In genomic region chr3:124851136-124851535, GRCh38 we compare ENCODE assay signal across 17 cellular contexts. TPM values are rescaled to one million over a fixed set of nuclear protein-coding genes. Genes with fewer than 3 reads are reported as not detected.
DNase-seq lines count a peak whose midpoint lies in the region; ATAC-seq, FAIRE-seq and TF ChIP-seq lines count a peak whose summit lies in the region.
"Had no signal": no experiment of that assay in that cellular context is flagged by ENCODE, and none has a peak within 500 bp of the region (broad histone marks: within the 10 kb centered on the region; RNA-seq: fewer than 3 reads in every experiment).

No MANE protein-coding gene starts in this region.

- H3K27me3 Mint-ChIP-seq in endodermal cell (ENCODE audit: insufficient read depth), result no peaks in the 10 kb centered on the region
- H3K27me3 Mint-ChIP-seq in activated T-helper 17 cell treated with anti-CD3 and anti-CD28 coated beads, Interleukin-2, amount 50 U/mL, for 72 hours, result peaks cover 19% of the 10 kb centered on the region

- peaks cover 72% of the 10 kb centered on the region for H3K36me3 Mint-ChIP-seq in endodermal cell (ENCODE audit: low read depth)
- no peaks in the 10 kb centered on the region for H3K36me3 Mint-ChIP-seq in activated T-helper 17 cell treated with anti-CD3 and anti-CD28 coated beads, Interleukin-2, amount 50 U/mL, for 72 hours (ENCODE audit: low read depth)

- H3K27ac Mint-ChIP-seq in endodermal cell, result peak overlapping the region; percentile 70
- H3K27ac Mint-ChIP-seq in activated T-helper 17 cell treated with anti-CD3 and anti-CD28 coated beads, Interleukin-2, amount 50 U/mL, for 72 hours, result no peak overlapping the region
- H3K27ac Mint-ChIP-seq: B cell; T-helper 1 cell treated with Interleukin-12 subunit alpha and Interleukin-12 subunit beta and Interleukin-4 antibody, amounts not matched to agents 30 μg/mL and 1 μg/mL, for 36 hours had no signal

- intact Hi-C loops in Panc1 (cut with micrococcal nuclease; ENCODE audit: unreplicated experiment), result no loop called here
- intact Hi-C loops in tibial artery (cut with DNase I; ENCODE audit: low total_unique reads), result no loop called here

- POLR2A ChIA-PET in Panc1 (lab: Charles Lee), result no interaction called here

- ATAC-seq in Panc1, result no peak
- ATAC-seq in activated T-helper 17 cell treated with anti-CD3 and anti-CD28 coated beads, Interleukin-2, amount 50 U/mL, for 72 hours (replicated peaks), result no peak
- ATAC-seq: gastrocnemius medialis had no signal

- BruUV-seq in Panc1 (replicated peaks; lab: Mats Ljungman, UMichigan), result no TSS peak

- H3K4me1 Mint-ChIP-seq in endodermal cell, result peaks cover 19% of the 10 kb centered on the region
- no peaks in the 10 kb centered on the region for H3K4me1 Mint-ChIP-seq in activated T-helper 17 cell treated with anti-CD3 and anti-CD28 coated beads, Interleukin-2, amount 50 U/mL, for 72 hours
- H3K4me1 Mint-ChIP-seq: B cell had no signal

- no peaks in the 10 kb centered on the region; the same call in 1 of the 2 replicates for H3K36me3 ChIP-seq in Panc1 (ENCODE audit: control insufficient read depth, insufficient read depth, low read length)
- H3K36me3 ChIP-seq in endodermal cell (ENCODE audit: control insufficient read depth, insufficient read depth, low read length), result peaks cover 92% of the 10 kb centered on the region
- H3K36me3 ChIP-seq in mesodermal cell (ENCODE audit: control insufficient read depth, insufficient read depth, low read length), result peaks cover 28% of the 10 kb centered on the region
- H3K36me3 ChIP-seq in tibial artery, result peaks cover 23 to 40% (median 34%) of the 10 kb centered on the region in 3 donors
- H3K36me3 ChIP-seq: WERI-Rb-1 had no signal

- no peak for TF ChIP-seq POLR2A in H54 (IDR thresholded peaks at IDR 0.05; ENCODE audit: low read depth, low read length)

- TF ChIP-seq CTCF in Panc1 (IDR thresholded peaks at IDR 0.05), result no peak
- TF ChIP-seq CTCF in endodermal cell (conservative IDR thresholded peaks at IDR 0.05), result no peak
- no peak for TF ChIP-seq CTCF in tibial artery (IDR thresholded peaks at IDR 0.05)

- H3K27me3 ChIP-seq in Panc1 (ENCODE audit: control insufficient read depth, insufficient read depth, low read length) (no peaks in the 10 kb centered on the region), endodermal cell (ENCODE audit: control insufficient read depth, insufficient read depth, low read length, poor library complexity, severe bottlenecking) (no peaks in the 10 kb centered on the region), tibial artery (no peaks in the 10 kb centered on the region)
- H3K27me3 ChIP-seq: gastrocnemius medialis had no signal

- in situ Hi-C loops in Panc1 (cut with HindIII; ENCODE audit: low pct_unique_long_range_greater_than_20kb, low sequenced_read_pairs), result no loop called here

- 95 to 100% methylated on average over 1 to 2 of the region's 3 CpGs for WGBS in endodermal cell (ENCODE audit: insufficient coverage in 1 of 2, insufficient read length in 1 of 2), 2 experiments
- WGBS in mesodermal cell (ENCODE audit: insufficient coverage in 2 of 2), 2 experiments, result 70 to 88% methylated on average over 1 of the region's 3 CpGs

- no peaks in the 10 kb centered on the region for H3K9me3 Mint-ChIP-seq in endodermal cell
- H3K9me3 Mint-ChIP-seq in activated T-helper 17 cell treated with anti-CD3 and anti-CD28 coated beads, Interleukin-2, amount 50 U/mL, for 72 hours, result no peaks in the 10 kb centered on the region
- H3K9me3 Mint-ChIP-seq: T-helper 1 cell treated with Interleukin-12 subunit alpha and Interleukin-12 subunit beta and Interleukin-4 antibody, amounts not matched to agents 30 μg/mL and 1 μg/mL, for 36 hours had no signal

- H3K9ac ChIP-seq in endodermal cell (ENCODE audit: extremely low read depth, low read length, poor library complexity, severe bottlenecking), result no peak overlapping the region

- FAIRE-seq in H54 (lab: Jason Lieb, UNC), result no peak
- FAIRE-seq: colon had no signal

- H3K4me3 ChIP-seq in Panc1 (ENCODE audit: low read depth in 2 of 2, low read length in 2 of 2) (no peak overlapping the region), endodermal cell (ENCODE audit: low read length) (no peak overlapping the region), mesodermal cell (ENCODE audit: extremely low read depth, insufficient read depth, low read length, poor library complexity, severe bottlenecking) (no peak overlapping the region), tibial artery (peak overlapping the region in 1 of 2 donors; percentile 1)
- H3K4me3 ChIP-seq: gastrocnemius medialis had no signal

- DNase-seq in Panc1 (ENCODE audit: low read depth, low spot score) (no peak), endodermal cell (no peak), tibial artery (no peak), H54 (ENCODE audit: insufficient read length, low spot score) (no peak), T-helper 1 cell (no peak)
- no peak for DNase-seq in activated CD4-positive, alpha-beta T cell treated with anti-CD3 and anti-CD28 coated beads for 48 hours
- DNase-seq: amygdala; gastrocnemius medialis; NCI-H187; NCI-H446; stimulated activated CD4-positive, alpha-beta T cell treated with anti-CD3 and anti-CD28 coated beads, Interleukin-2, amount 100 ng/mL, for 24 hours; WERI-Rb-1 had no signal

- H3K9me3 ChIP-seq in Panc1 (ENCODE audit: control insufficient read depth, insufficient read depth, low read depth, low read length), result no peaks in the 10 kb centered on the region
- no peaks in the 10 kb centered on the region for H3K9me3 ChIP-seq in endodermal cell (ENCODE audit: control insufficient read depth, low read length)
- no peaks in the 10 kb centered on the region for H3K9me3 ChIP-seq in mesodermal cell (ENCODE audit: control insufficient read depth, low read length)
- H3K9me3 ChIP-seq in tibial artery, result no peaks in the 10 kb centered on the region
- H3K9me3 ChIP-seq: gastrocnemius medialis had no signal

- CTCF ChIA-PET in Panc1 (lab: Charles Lee), result interaction anchor here (1.3 kb wide), 1 partner anchor 65 kb away, joined by 3 read pairs; no protein-coding TSS in a partner anchor

- no peak overlapping the region for H3K4me3 Mint-ChIP-seq in endodermal cell
- no peak overlapping the region for H3K4me3 Mint-ChIP-seq in activated T-helper 17 cell treated with anti-CD3 and anti-CD28 coated beads, Interleukin-2, amount 50 U/mL, for 72 hours
- H3K4me3 Mint-ChIP-seq: B cell; T-helper 1 cell treated with Interleukin-12 subunit alpha and Interleukin-12 subunit beta and Interleukin-4 antibody, amounts not matched to agents 30 μg/mL and 1 μg/mL, for 36 hours had no signal

- H3K27ac ChIP-seq in Panc1 (ENCODE audit: low read length), result peak overlapping the region; percentile 31
- H3K27ac ChIP-seq in endodermal cell (ENCODE audit: low read depth, low read length), result no peak overlapping the region
- peak overlapping the region; percentile 71 for H3K27ac ChIP-seq in mesodermal cell (ENCODE audit: low read depth, low read length, severe bottlenecking)
- H3K27ac ChIP-seq in tibial artery, result peak overlapping the region; percentile 82 to 88
- H3K27ac ChIP-seq: WERI-Rb-1 had no signal

- H3K4me1 ChIP-seq in Panc1 (ENCODE audit: control insufficient read depth, insufficient read depth, low read length) (peaks cover 3% of the 10 kb centered on the region; the same call in 1 of the 2 replicates), endodermal cell (ENCODE audit: control insufficient read depth, insufficient read depth, low read length) (peaks cover 2% of the 10 kb centered on the region), mesodermal cell (ENCODE audit: control insufficient read depth, insufficient read depth, low read length, poor library complexity, severe bottlenecking) (peaks cover 19% of the 10 kb centered on the region), tibial artery (peaks cover 0 to 72% (median 42%) of the 10 kb centered on the region in 4 donors)

RNA-seq across cellular contexts. Expression of gene ITGB5, which starts 36.0 kb away (rescaled TPM):
- total RNA-seq in Panc1 (2021; ENCODE audit: unreplicated experiment) (446 TPM), endodermal cell (100 to 1,000 TPM; 262 to 329 TPM)
- polyA plus RNA-seq in Panc1 (2012; ENCODE audit: insufficient read length), result 777 TPM
- 62.0 TPM for polyA plus RNA-seq in endodermal cell (2013, experiment 1 of 2)
- 71.0 TPM for polyA plus RNA-seq in endodermal cell (2013, experiment 2 of 2)
- 90.1 TPM for polyA plus RNA-seq in mesodermal cell (2013, experiment 1 of 2)
- polyA plus RNA-seq in mesodermal cell (2013, experiment 2 of 2), result 80.3 TPM
- total RNA-seq in activated T-helper 17 cell treated with anti-CD3 and anti-CD28 coated beads, Interleukin-2, amount 50 U/mL, for 72 hours, result 1 to 10 TPM in 1 of 2 donors, under 1 TPM in 1; 0.61 to 1.1 TPM

Comparison
In these comparisons a context has a peak if more than half of its experiments do, and no peak if none do; other contexts are left out.
1. RNA of gene ITGB5, which starts 36.0 kb away (total RNA-seq): 446 TPM in Panc1 (single experiment) and 262 to 329 TPM in endodermal cell; 0.61 to 1.1 TPM in activated T-helper 17 cell treated with anti-CD3 and anti-CD28 coated beads, Interleukin-2, amount 50 U/mL, for 72 hours; every median in the first group is over 100 times any median in the second.